ENCODE assay signal across 1 cellular context in the genomic region with DNA sequence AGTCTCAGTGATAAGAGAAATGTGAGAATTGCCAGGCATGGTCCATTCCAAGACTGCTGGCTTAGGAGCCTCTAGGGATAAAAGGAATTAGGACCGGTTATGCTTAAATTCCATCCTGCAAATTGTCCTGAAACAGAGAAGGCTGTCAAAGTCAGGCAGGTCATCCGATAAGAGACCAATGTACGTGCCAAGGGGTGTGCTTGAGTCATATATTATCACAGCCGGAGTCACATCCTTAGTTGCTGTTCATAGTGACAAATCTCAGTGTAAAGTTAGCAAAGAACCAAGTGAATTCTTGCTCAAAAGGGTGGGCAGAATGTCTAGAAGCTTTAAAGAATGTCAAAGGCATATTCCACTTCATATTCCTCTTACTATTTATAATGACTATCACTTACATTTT.
TF ChIP-seq lines count a peak whose summit lies in the region.

No MANE protein-coding gene starts in this region.

TF ChIP-seq in SK-N-SH, 30 proteins besides CTCF, POLR2A, EP300 and RAD21 (continued from another document):
- no peak for TF ChIP-seq PBX3 (IDR thresholded peaks at IDR 0.05)
- no peak for TF ChIP-seq USF2 (IDR thresholded peaks at IDR 0.05; ENCODE audit: borderline replicate concordance, low read depth, low read length)
- no peak for TF ChIP-seq TEAD4 (IDR thresholded peaks at IDR 0.05; ENCODE audit: borderline replicate concordance, insufficient read depth)
- TF ChIP-seq, protein P1, sequence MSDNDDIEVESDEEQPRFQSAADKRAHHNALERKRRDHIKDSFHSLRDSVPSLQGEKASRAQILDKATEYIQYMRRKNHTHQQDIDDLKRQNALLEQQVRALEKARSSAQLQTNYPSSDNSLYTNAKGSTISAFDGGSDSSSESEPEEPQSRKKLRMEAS (IDR thresholded peaks at IDR 0.05; ENCODE audit: low read depth) = no peak
- TF ChIP-seq GABPA (IDR thresholded peaks at IDR 0.05; ENCODE audit: low read depth) = no peak
- no peak for TF ChIP-seq YY1 (IDR thresholded peaks at IDR 0.05; ENCODE audit: low read depth)
- no peak for TF ChIP-seq IRF3 (IDR thresholded peaks at IDR 0.05; ENCODE audit: low read depth, low read length)
- no peak for TF ChIP-seq GATA2 (CRISPR knock-in tag; IDR thresholded peaks at IDR 0.05)
- TF ChIP-seq POLR2AphosphoS5 (IDR thresholded peaks at IDR 0.05; ENCODE audit: low read depth, low read length) = no peak
- no peak for TF ChIP-seq SIN3A (IDR thresholded peaks at IDR 0.05; ENCODE audit: borderline replicate concordance, low read depth, low read length)
